8 cellular contexts compared by ENCODE assay signal in the genomic region with DNA sequence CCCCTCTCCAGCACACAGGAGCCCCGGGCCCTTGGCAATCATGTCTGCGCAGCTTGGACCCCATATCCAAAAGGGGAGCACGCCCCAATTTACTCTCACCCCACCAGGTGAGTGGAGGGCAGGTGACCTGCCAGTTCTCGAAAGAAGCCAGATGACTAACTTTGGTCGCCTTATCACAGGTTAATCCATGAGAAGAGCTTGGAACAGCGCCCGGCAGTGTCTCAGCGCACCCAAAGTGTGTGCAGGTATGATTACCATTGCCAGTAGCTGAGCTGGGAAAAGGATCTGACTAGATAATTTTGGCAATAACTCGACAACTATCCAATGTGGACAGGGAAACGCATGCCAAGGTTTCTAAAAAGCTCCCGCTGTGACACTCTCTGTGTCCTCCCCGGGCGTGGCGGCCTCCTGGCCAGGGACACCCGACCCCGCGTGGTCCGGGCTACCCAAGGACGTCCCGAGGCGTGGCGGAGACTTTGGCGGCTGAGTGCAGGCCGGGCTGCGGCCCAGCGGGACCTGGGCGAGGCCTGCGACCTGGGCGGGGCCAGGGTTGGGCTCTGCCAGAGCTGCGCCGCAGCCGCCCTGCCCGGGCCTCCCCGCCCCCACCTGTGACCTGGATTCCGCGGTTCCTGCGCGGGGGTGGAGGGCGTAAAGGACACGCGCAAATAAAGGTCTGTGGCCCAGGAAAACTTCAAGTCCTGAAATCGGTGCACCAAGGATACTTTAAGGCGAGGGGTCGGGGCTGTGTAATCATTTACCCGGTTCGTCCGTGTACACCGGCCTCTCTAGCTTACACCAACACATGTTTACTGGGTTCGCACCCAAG. TPM values are rescaled to one million over a fixed set of nuclear protein-coding genes. Genes with fewer than 3 reads are reported as not detected.
DNase-seq lines count a peak whose midpoint lies in the region; ATAC-seq, FAIRE-seq and TF ChIP-seq lines count a peak whose summit lies in the region.

No MANE protein-coding gene starts in this region.

- H3K4me3 ChIP-seq in A549, result peak overlapping the region; percentile 48

- TF ChIP-seq CTCF in A549 (IDR thresholded peaks at IDR 0.05), result no peak

- peaks cover 9% of the 10 kb centered on the region for H3K4me1 ChIP-seq in A549

- H3K4me2 ChIP-seq in A549, result peak overlapping the region; percentile 86

- DNase-seq in A549 (ENCODE audit: low read depth in 1 of 2, low spot score in 1 of 2), result peak; percentile 77 to 95
- DNase-seq in RPMI8226, result peak; percentile 74
- DNase-seq in cerebellum (ENCODE audit: low spot score), result peak; percentile 77
- peak; percentile 55 for DNase-seq in kidney tubule cell (ENCODE audit: low spot score)
- peak; percentile 28 to 36 for DNase-seq in stimulated activated CD4-positive, alpha-beta T cell treated with anti-CD3 and anti-CD28 coated beads, Interleukin-2, amount 100 ng/mL, for 48 hours
- no peak for DNase-seq in NCI-H1105 (lab: John Stamatoyannopoulos, UW)

- FAIRE-seq in A549 (lab: Jason Lieb, UNC), result no peak

- 0 out of 5 replicates have a peak, but pooled peaks of 1 of the 2 experiments have one; percentile 24 for TF ChIP-seq RAD21 in A549 (conservative IDR thresholded peaks at IDR 0.05 in 1 of 2, IDR thresholded peaks at IDR 0.05 in 1 of 2)

- no peaks in the 10 kb centered on the region for H3K9me3 ChIP-seq in A549

- WGBS in A549 (ENCODE audit: missing lambda C conversion rate), result 22% methylated on average over 28 of the region's 49 CpGs

- no peak for TF ChIP-seq EP300 in A549 (IDR thresholded peaks at IDR 0.05)

- ATAC-seq in A549 (peak; percentile 99), GM19452 (IDR thresholded peaks at IDR 0.05; ENCODE audit: unreplicated experiment) (peak; percentile 73), GM18520 (IDR thresholded peaks at IDR 0.05; ENCODE audit: unreplicated experiment) (no peak)

- TF ChIP-seq POLR2A in A549 (IDR thresholded peaks at IDR 0.05; ENCODE audit: low read length), result peak; percentile 66

- H3K27ac ChIP-seq in A549, result peak overlapping the region; percentile 81 to 91

- POLR2A ChIA-PET in A549 (lab: Yijun Ruan, JAX), result interaction anchor here (0.7 to 2.8 kb wide), 7 partner anchors 10 to 135 kb away, joined by 3 to 20 read pairs (median 5); partner anchors contain the start of gene WAPL

- CTCF ChIA-PET in A549 (lab: Yijun Ruan, JAX), result interaction anchor here (0.9 to 2.9 kb wide), 8 partner anchors 9 to 135 kb away, joined by 3 to 12 read pairs (median 4); partner anchors contain the start of gene WAPL

TF ChIP-seq in A549, 52 proteins besides CTCF, POLR2A, EP300 and RAD21:
- no peak for TF ChIP-seq HEYL (CRISPR knock-in tag; IDR thresholded peaks at IDR 0.05)
- 0 out of 2 replicates have a peak, but pooled peaks have one; percentile 36 for TF ChIP-seq MYC (IDR thresholded peaks at IDR 0.05; ENCODE audit: borderline replicate concordance, low read length)
- TF ChIP-seq SMC3 (IDR thresholded peaks at IDR 0.05), result no peak
- TF ChIP-seq, protein P1, sequence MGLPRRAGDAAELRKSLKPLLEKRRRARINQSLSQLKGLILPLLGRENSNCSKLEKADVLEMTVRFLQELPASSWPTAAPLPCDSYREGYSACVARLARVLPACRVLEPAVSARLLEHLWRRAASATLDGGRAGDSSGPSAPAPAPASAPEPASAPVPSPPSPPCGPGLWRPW (IDR thresholded peaks at IDR 0.05), result no peak
- TF ChIP-seq CHD2 (IDR thresholded peaks at IDR 0.05; ENCODE audit: low read length, partially characterized antibody), result peak; percentile 33
- peak; percentile 54 to 68; a peak in 4 of 5 replicates for TF ChIP-seq JUN (IDR thresholded peaks at IDR 0.05)
- no peak for TF ChIP-seq CBX8 (IDR thresholded peaks at IDR 0.05)
- TF ChIP-seq, protein P2, sequence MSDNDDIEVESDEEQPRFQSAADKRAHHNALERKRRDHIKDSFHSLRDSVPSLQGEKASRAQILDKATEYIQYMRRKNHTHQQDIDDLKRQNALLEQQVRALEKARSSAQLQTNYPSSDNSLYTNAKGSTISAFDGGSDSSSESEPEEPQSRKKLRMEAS (IDR thresholded peaks at IDR 0.05), result peak; percentile 75
- no peak for TF ChIP-seq ESRRA (IDR thresholded peaks at IDR 0.05; ENCODE audit: borderline replicate concordance, low read length)
- TF ChIP-seq, protein P3, sequence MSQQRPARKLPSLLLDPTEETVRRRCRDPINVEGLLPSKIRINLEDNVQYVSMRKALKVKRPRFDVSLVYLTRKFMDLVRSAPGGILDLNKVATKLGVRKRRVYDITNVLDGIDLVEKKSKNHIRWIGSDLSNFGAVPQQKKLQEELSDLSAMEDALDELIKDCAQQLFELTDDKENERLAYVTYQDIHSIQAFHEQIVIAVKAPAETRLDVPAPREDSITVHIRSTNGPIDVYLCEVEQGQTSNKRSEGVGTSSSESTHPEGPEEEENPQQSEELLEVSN (IDR thresholded peaks at IDR 0.05; ENCODE audit: borderline replicate concordance, low read depth), result peak; percentile 63
- no peak for TF ChIP-seq RCOR1 (IDR thresholded peaks at IDR 0.05; ENCODE audit: low read depth, low read length)
- TF ChIP-seq TFCP2L1 (CRISPR knock-in tag; IDR thresholded peaks at IDR 0.05), result no peak
- TF ChIP-seq PHF8 (IDR thresholded peaks at IDR 0.05; ENCODE audit: borderline replicate concordance, low read depth), result peak; percentile 52; the same call in 1 of the 2 replicates
- no peak for TF ChIP-seq USF2 (IDR thresholded peaks at IDR 0.05)
- TF ChIP-seq MAZ (IDR thresholded peaks at IDR 0.05; ENCODE audit: borderline replicate concordance, low read depth, low read length), result no peak
- no peak for TF ChIP-seq HOXB13 (CRISPR knock-in tag; IDR thresholded peaks at IDR 0.05; ENCODE audit: low read depth)
- no peak for TF ChIP-seq ZFP36 (IDR thresholded peaks at IDR 0.05; ENCODE audit: borderline replicate concordance, partially characterized antibody)
- no peak for TF ChIP-seq KDM5A (IDR thresholded peaks at IDR 0.05)

RNA-seq across cellular contexts. Expression of gene WAPL, which starts 13.7 kb away (rescaled TPM):
- polyA plus RNA-seq in A549 (2011; rRNA removed) (20.1 and 25.6 TPM in 2 replicates), A549 (2017; fragmentation: RNase III; extraction: RNeasy Plus Mini Kit Qiagen cat#74134 plus additional on column Dnase treatment) (15.4 to 16.6 TPM (median 15.7 TPM) in 3 replicates)
- 5.4 and 5.8 TPM in 2 replicates for polyA plus RNA-seq in A549 (2012; cell fraction: cytosol; rRNA removed)
- polyA plus RNA-seq in A549 (2012; cell fraction: nucleus; rRNA removed), result 3.5 and 5.5 TPM in 2 replicates
- 20.0 and 21.5 TPM in 2 replicates for polyA minus RNA-seq in A549 (2011; rRNA and poly(A)+ RNA removed)
- 57.0 TPM for total RNA-seq in cerebellum
